Comparison of ENCODE assay signal across 8 cellular contexts in the genomic region with DNA sequence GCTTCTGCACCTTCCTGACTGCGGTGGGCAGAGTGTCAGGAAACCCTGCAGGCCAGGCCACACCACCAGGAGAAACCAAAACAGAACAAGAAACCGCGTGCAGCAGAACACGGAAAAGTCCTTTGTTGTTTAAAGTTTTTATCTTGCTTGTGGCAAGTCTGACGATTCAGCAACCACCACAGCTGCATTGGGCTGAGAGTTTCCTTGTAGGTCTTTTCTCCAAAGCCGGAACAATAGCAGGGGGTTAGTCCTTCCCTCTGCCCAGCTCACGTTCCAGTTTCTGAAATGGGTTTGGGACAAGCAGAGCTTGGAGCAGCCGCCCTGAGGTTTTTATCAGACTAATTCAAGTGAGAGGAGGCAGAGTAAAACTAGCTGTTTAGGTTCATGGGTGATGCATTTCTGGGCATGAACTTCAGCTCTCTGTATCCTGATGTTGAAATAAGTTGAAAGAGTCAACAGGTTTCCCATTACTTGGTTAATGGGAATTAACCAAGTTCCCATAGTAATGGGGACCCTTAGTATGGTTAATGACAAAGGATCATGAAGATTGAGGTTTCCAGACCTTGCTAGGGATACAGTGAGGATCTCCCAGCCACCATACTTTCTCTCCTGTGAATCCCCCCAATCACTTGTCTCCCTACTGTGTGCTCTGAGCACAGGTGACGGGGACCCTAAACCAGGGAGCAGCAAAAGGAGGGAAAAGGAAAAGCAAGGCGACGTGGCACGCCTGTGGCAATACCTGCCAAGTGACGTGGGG.
DNase-seq lines count a peak whose midpoint lies in the region; ATAC-seq and TF ChIP-seq lines count a peak whose summit lies in the region.

No MANE protein-coding gene starts in this region.

- POLR2A ChIA-PET in activated CD4-positive, alpha-beta T cell treated with anti-CD3 and anti-CD28 coated beads, Interleukin-2, amount 10 ng/mL, durations not matched to agents 7 days and 5 days (lab: Charles Lee): no interaction called here

- no peak overlapping the region for H3K4me3 ChIP-seq in GM12865 (ENCODE audit: low read depth, low read length)

- CTCF ChIA-PET in activated CD4-positive, alpha-beta T cell treated with anti-CD3 and anti-CD28 coated beads, Interleukin-2, amount 10 ng/mL, durations not matched to agents 7 days and 5 days (lab: Charles Lee): interaction anchor here (0.5 to 4.5 kb wide), 4 partner anchors 86 to 553 kb away, joined by 3 to 27 read pairs (median 6); no protein-coding TSS in a partner anchor

- peak overlapping the region; percentile 93 for H3K27ac Mint-ChIP-seq in activated CD4-positive, alpha-beta T cell treated with anti-CD3 and anti-CD28 coated beads, Interleukin-2, amount 10 ng/mL, durations not matched to agents 7 days and 5 days
- H3K27ac Mint-ChIP-seq in HFFc6: no peak overlapping the region

- ATAC-seq in HG02798 (IDR thresholded peaks at IDR 0.05; ENCODE audit: poor library complexity, unreplicated experiment): no peak
- no peak for ATAC-seq in HG03135 (IDR thresholded peaks at IDR 0.05; ENCODE audit: unreplicated experiment)

- peak overlapping the region; percentile 58 for H3K4me3 Mint-ChIP-seq in activated CD4-positive, alpha-beta T cell treated with anti-CD3 and anti-CD28 coated beads, Interleukin-2, amount 10 ng/mL, durations not matched to agents 7 days and 5 days
- H3K4me3 Mint-ChIP-seq in HFFc6: no peak overlapping the region

- peaks cover 13% of the 10 kb centered on the region for H3K27me3 Mint-ChIP-seq in activated CD4-positive, alpha-beta T cell treated with anti-CD3 and anti-CD28 coated beads, Interleukin-2, amount 10 ng/mL, durations not matched to agents 7 days and 5 days
- 0 out of 2 replicates have a peak, but pooled peaks cover 2% of the 10 kb centered on the region for H3K27me3 Mint-ChIP-seq in HFFc6 (ENCODE audit: insufficient read depth)

- DNase-seq in GM12865 (ENCODE audit: low read depth) (peak; percentile 51), pons (ENCODE audit: low spot score) (peak; percentile 55), NCI-H82 treated with DMSO at 0.1 percent for 48 hours (lab: John Stamatoyannopoulos, UW; ENCODE audit: unreplicated experiment) (no peak), HFFc6 (no peak)
- DNase-seq in activated CD4-positive, alpha-beta T cell treated with anti-CD3 and anti-CD28 coated beads, Interleukin-2, amount 10 ng/mL, durations not matched to agents 7 days and 5 days: peak; percentile 80
- DNase-seq in effector CD4-positive, alpha-beta T cell: peak; percentile 11

- H3K9me3 Mint-ChIP-seq in activated CD4-positive, alpha-beta T cell treated with anti-CD3 and anti-CD28 coated beads, Interleukin-2, amount 10 ng/mL, durations not matched to agents 7 days and 5 days: peaks cover 3% of the 10 kb centered on the region
- H3K9me3 Mint-ChIP-seq in HFFc6: no peaks in the 10 kb centered on the region

- TF ChIP-seq CTCF in GM12865 (IDR thresholded peaks at IDR 0.05; ENCODE audit: insufficient read depth, low read depth, low read length, missing control alignments) (no peak), HFFc6 (IDR thresholded peaks at IDR 0.05) (no peak)

- H3K4me1 Mint-ChIP-seq in activated CD4-positive, alpha-beta T cell treated with anti-CD3 and anti-CD28 coated beads, Interleukin-2, amount 10 ng/mL, durations not matched to agents 7 days and 5 days: peaks cover 66% of the 10 kb centered on the region
- H3K4me1 Mint-ChIP-seq in HFFc6 (ENCODE audit: low read depth): peaks cover 43% of the 10 kb centered on the region

- H3K36me3 Mint-ChIP-seq in activated CD4-positive, alpha-beta T cell treated with anti-CD3 and anti-CD28 coated beads, Interleukin-2, amount 10 ng/mL, durations not matched to agents 7 days and 5 days (ENCODE audit: low read depth): peaks cover 6% of the 10 kb centered on the region
- no peaks in the 10 kb centered on the region; the same call in 1 of the 2 replicates for H3K36me3 Mint-ChIP-seq in HFFc6 (ENCODE audit: low read depth)

Comparison
In these comparisons a context has a peak if more than half of its experiments do, and no peak if none do; other contexts are left out.
1. DNase-seq: peak in GM12865 (single experiment), activated CD4-positive, alpha-beta T cell treated with anti-CD3 and anti-CD28 coated beads, Interleukin-2, amount 10 ng/mL, durations not matched to agents 7 days and 5 days (single experiment), effector CD4-positive, alpha-beta T cell (single experiment) and pons (single experiment); none in NCI-H82 treated with DMSO at 0.1 percent for 48 hours (single experiment) and HFFc6 (single experiment).